14 cellular contexts compared by ENCODE assay signal in genomic region chr17:37648555-37648954, GRCh38. TPM values are rescaled to one million over a fixed set of nuclear protein-coding genes. Genes with fewer than 3 reads are reported as not detected.
DNase-seq lines count a peak whose midpoint lies in the region; ATAC-seq and TF ChIP-seq lines count a peak whose summit lies in the region.
"Had no signal": no experiment of that assay in that cellular context is flagged by ENCODE, and none has a peak within 500 bp of the region (broad histone marks: within the 10 kb centered on the region; RNA-seq: fewer than 3 reads in every experiment).

No MANE protein-coding gene starts in this region.

- H3K27me3 ChIP-seq in GM23248 (replicated peaks; ENCODE audit: insufficient read depth) (no peaks in the 10 kb centered on the region), fibroblast of lung (ENCODE audit: control insufficient read depth, insufficient read depth, low read length) (no peaks in the 10 kb centered on the region)

- H4K20me1 ChIP-seq in GM23248 (ENCODE audit: insufficient read depth) (no peaks in the 10 kb centered on the region), fibroblast of lung (ENCODE audit: control insufficient read depth, extremely low read depth, insufficient read depth, low read length) (no peaks in the 10 kb centered on the region)

- H3K9me2 ChIP-seq in GM23248 (ENCODE audit: insufficient read depth), result no peaks in the 10 kb centered on the region

- H3K4me3 ChIP-seq in GM23248 (peak overlapping the region; percentile 38), fibroblast of lung (replicated peaks in 1 of 4; ENCODE audit: control extremely low read depth in 1 of 4, insufficient read depth in 1 of 4, low read depth in 3 of 4, low read length in 4 of 4) (no peak overlapping the region)
- H3K4me3 ChIP-seq: spleen, tibial nerve had no signal

- no peaks in the 10 kb centered on the region for H3K9me3 Mint-ChIP-seq in WTC11
- H3K9me3 Mint-ChIP-seq: nephron progenitor cell had no signal

- no peaks in the 10 kb centered on the region for H3K36me3 Mint-ChIP-seq in WTC11

- POLR2A ChIA-PET in WTC11 (lab: Charles Lee), result no interaction called here

- peaks cover 14% of the 10 kb centered on the region for H3F3A ChIP-seq in GM23248 (ENCODE audit: insufficient read depth)

- no peak overlapping the region for H3K27ac Mint-ChIP-seq in WTC11
- H3K27ac Mint-ChIP-seq: nephron progenitor cell had no signal

- peaks cover 39% of the 10 kb centered on the region for H3K27me3 Mint-ChIP-seq in WTC11 (ENCODE audit: low read depth)

- WGBS in GM23248 (ENCODE audit: low coverage in 1 of 2, low lambda C conversion rate in 2 of 2, missing lambda C conversion rate in 2 of 2), 2 experiments, result 0% methylated on average over 2 of the region's 2 CpGs

- H3K4me2 ChIP-seq in GM23248 (ENCODE audit: unreplicated experiment) (peak overlapping the region; percentile 69), fibroblast of lung (ENCODE audit: extremely low read depth, insufficient read depth, low read length) (peak overlapping the region; percentile 65)

- H2AFZ ChIP-seq in GM23248 (peak overlapping the region; percentile 87), fibroblast of lung (ENCODE audit: low read length) (peak overlapping the region; percentile 70)

- H3K79me2 ChIP-seq in GM23248 (ENCODE audit: insufficient read depth) (no peaks in the 10 kb centered on the region), fibroblast of lung (ENCODE audit: control insufficient read depth, insufficient read depth, low read length) (no peaks in the 10 kb centered on the region)

- H3K27ac ChIP-seq in GM23248, result peak overlapping the region; percentile 25
- no peak overlapping the region for H3K27ac ChIP-seq in fibroblast of lung (ENCODE audit: insufficient read depth, low read length)
- H3K27ac ChIP-seq: tibial nerve had no signal

- DNase-seq in GM23248 (peak; percentile 81), fibroblast of lung (ENCODE audit: low read depth in 2 of 2) (peak; percentile 45 to 80), renal cortical epithelial cell (ENCODE audit: low read depth) (peak; percentile 99), DMS153 (lab: John Stamatoyannopoulos, UW) (no peak), head of caudate nucleus (no peak), WTC11 (ENCODE audit: low spot score) (no peak)
- DNase-seq in activated CD4-positive, alpha-beta T cell treated with anti-CD3 and anti-CD28 coated beads for 4 hours, result no peak
- DNase-seq: DND-41, NCI-H345, nephron progenitor cell, spleen had no signal

- in situ Hi-C loops in GM23248 (cut with MboI), result no loop called here

- intact Hi-C loops in head of caudate nucleus (cut with DNase I), result no loop called here

- TF ChIP-seq CTCF in fibroblast of lung (conservative IDR thresholded peaks at IDR 0.05 in 1 of 2, IDR thresholded peaks at IDR 0.05 in 1 of 2; ENCODE audit: low read depth in 1 of 2, low read length in 2 of 2), result no peak
- no peak for TF ChIP-seq CTCF in WTC11 (IDR thresholded peaks at IDR 0.05)

- H3K4me1 Mint-ChIP-seq in WTC11, result peaks cover 4% of the 10 kb centered on the region; the same call in 1 of the 2 replicates

- no peak overlapping the region for H3K4me3 Mint-ChIP-seq in WTC11
- H3K4me3 Mint-ChIP-seq: nephron progenitor cell had no signal

- H3K36me3 ChIP-seq in GM23248 (ENCODE audit: low read depth) (no peaks in the 10 kb centered on the region), fibroblast of lung (ENCODE audit: control insufficient read depth, insufficient read depth, low read length) (no peaks in the 10 kb centered on the region)
- H3K36me3 ChIP-seq: spleen, tibial nerve had no signal

- H3K9ac ChIP-seq in GM23248, result peak overlapping the region; percentile 34; the same call in 1 of the 2 replicates
- H3K9ac ChIP-seq in fibroblast of lung (ENCODE audit: insufficient read depth, low read length), result no peak overlapping the region

- ATAC-seq in SK-N-SH treated with all-trans-retinoic acid at 6 μM for 48 hours (peak; percentile 27), WTC11 (no peak)
- ATAC-seq: Panc1 had no signal

- H3K4me1 ChIP-seq in GM23248 (ENCODE audit: insufficient read depth), result peaks cover 25% of the 10 kb centered on the region
- peaks cover 8% of the 10 kb centered on the region for H3K4me1 ChIP-seq in fibroblast of lung (ENCODE audit: control insufficient read depth, extremely low read depth, insufficient read depth, low read length)

- CTCF ChIA-PET in WTC11 (lab: Charles Lee), result interaction anchor here (1.1 to 5.5 kb wide), 2 partner anchors 143 to 168 kb away, joined by 4 to 46 read pairs; no protein-coding TSS in a partner anchor

- no peaks in the 10 kb centered on the region for H3K9me3 ChIP-seq in GM23248 (ENCODE audit: low read depth)
- no peaks in the 10 kb centered on the region for H3K9me3 ChIP-seq in fibroblast of lung (ENCODE audit: control insufficient read depth, insufficient read depth, low read depth, low read length)
- H3K9me3 ChIP-seq: spleen, tibial nerve had no signal

TF ChIP-seq in SK-N-SH treated with all-trans-retinoic acid at 6 μM for 48 hours, 23 proteins besides CTCF, POLR2A, EP300 and RAD21:
- TF ChIP-seq POU6F1 (CRISPR knock-in tag; IDR thresholded peaks at IDR 0.05; ENCODE audit: borderline replicate concordance, low read depth) (no peak), ZFP30 (CRISPR knock-in tag; IDR thresholded peaks at IDR 0.05) (no peak), ISL1 (CRISPR knock-in tag; IDR thresholded peaks at IDR 0.05) (no peak)

TF ChIP-seq in WTC11, 78 proteins besides CTCF, POLR2A, EP300 and RAD21:
- TF ChIP-seq JUN (CRISPR knock-in tag; IDR thresholded peaks at IDR 0.05) (no peak), ZNF281 (CRISPR knock-in tag; IDR thresholded peaks at IDR 0.05) (no peak), OVOL2 (CRISPR knock-in tag; IDR thresholded peaks at IDR 0.05; ENCODE audit: borderline replicate concordance) (no peak), ZNF416 (CRISPR knock-in tag; IDR thresholded peaks at IDR 0.05) (no peak), E2F4 (CRISPR knock-in tag; IDR thresholded peaks at IDR 0.05; ENCODE audit: borderline replicate concordance, low read depth) (no peak), ERG (CRISPR knock-in tag; IDR thresholded peaks at IDR 0.05) (no peak), MYBL2 (CRISPR knock-in tag; IDR thresholded peaks at IDR 0.05) (no peak)
TF ChIP-seq in WTC11: peak in this region for 0.

RNA-seq across cellular contexts. Expression of gene DDX52, which starts 5.3 kb away (rescaled TPM):
- 26.7 and 34.7 TPM in 2 replicates for total RNA-seq in GM23248 (2014; rRNA removed; shearing (Covaris generic))
- polyA plus RNA-seq in GM23248 (2016; fragmentation: Nextera tagmentation; extraction: Ambion mirVana) (23.5 and 26.1 TPM in 2 replicates), fibroblast of lung (20.4 and 22.3 TPM in 2 replicates)
- total RNA-seq in fibroblast of lung (18.7 and 20.6 TPM in 2 replicates), renal cortical epithelial cell (48.5 and 64.4 TPM in 2 replicates), WTC11 (2021) (29.8 to 31.9 TPM (median 30.6 TPM) in 3 replicates)
- polyA plus RNA-seq in fibroblast of lung (2012), result 11.8 and 13.6 TPM in 2 replicates
- polyA minus RNA-seq in fibroblast of lung (ENCODE audit: low replicate concordance), result 0.59 and 11.2 TPM in 2 replicates

RNA-seq across cellular contexts. Expression of gene SYNRG, which starts 39.3 kb away (rescaled TPM):
- 5.6 TPM in 2 replicates for total RNA-seq in GM23248 (2014; rRNA removed; shearing (Covaris generic))
- polyA plus RNA-seq in GM23248 (2016; fragmentation: Nextera tagmentation; extraction: Ambion mirVana) (12.1 and 13.1 TPM in 2 replicates), fibroblast of lung (19.1 and 20.4 TPM in 2 replicates)
- total RNA-seq in fibroblast of lung (16.7 and 21.5 TPM in 2 replicates), renal cortical epithelial cell (8.5 and 44.3 TPM in 2 replicates), WTC11 (2021) (28.6 to 31.3 TPM (median 30.0 TPM) in 3 replicates)
- 16.4 and 18.9 TPM in 2 replicates for polyA plus RNA-seq in fibroblast of lung (2012)
- polyA minus RNA-seq in fibroblast of lung (ENCODE audit: low replicate concordance), result 25.3 and 38.5 TPM in 2 replicates

Comparison
In these comparisons a context has a peak if more than half of its experiments do, and no peak if none do; other contexts are left out.
1. DNase-seq: peak in GM23248 (single experiment), fibroblast of lung (2 of 2) and renal cortical epithelial cell (single experiment); none in activated CD4-positive, alpha-beta T cell treated with anti-CD3 and anti-CD28 coated beads for 4 hours (0 of 2), DMS153 (single experiment), head of caudate nucleus (0 of 42) and WTC11 (single experiment).